ENCODE assay signal across 27 cellular contexts in the genomic region with DNA sequence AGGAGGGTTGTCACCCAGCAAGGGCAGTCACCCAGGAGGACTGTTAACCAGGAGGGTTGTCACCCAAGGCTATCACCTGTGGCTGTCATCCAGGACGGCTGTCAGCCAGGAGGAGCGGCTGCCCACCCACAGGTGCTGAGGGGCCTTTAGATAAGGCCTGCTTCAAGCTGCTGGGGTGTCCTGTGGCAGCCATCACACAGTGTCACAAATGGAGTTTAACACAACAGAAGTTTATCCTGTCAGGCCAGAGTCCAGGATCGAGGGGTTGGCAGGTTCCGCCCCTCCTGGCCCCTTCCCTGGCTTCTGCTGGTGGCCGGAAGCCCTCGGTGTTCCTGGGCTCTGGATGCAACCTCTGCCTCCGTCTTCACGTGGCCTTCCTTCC.
"Had no signal": no experiment of that assay in that cellular context is flagged by ENCODE, and none has a peak within 500 bp of the region (broad histone marks: within the 10 kb centered on the region; RNA-seq: fewer than 3 reads in every experiment).

No MANE protein-coding gene starts in this region.

- H3K27ac Mint-ChIP-seq: activated CD4-positive, alpha-beta T cell treated with anti-CD3 and anti-CD28 coated beads, Interleukin-2, amount 10 ng/mL, durations not matched to agents 7 days and 5 days; activated CD8-positive, alpha-beta T cell treated with anti-CD3 and anti-CD28 coated beads for 36 hours; activated naive CD4-positive, alpha-beta T cell treated with anti-CD3 and anti-CD28 coated beads, Interleukin-2, amount 50 U/mL, for 72 hours; activated T-helper 17 cell treated with anti-CD3 and anti-CD28 coated beads, Interleukin-2, amount 50 U/mL, for 72 hours; nephron progenitor cell; T-helper 17 cell had no signal

- ATAC-seq: left cardiac atrium had no signal

- FAIRE-seq: colon, endometrium, frontal cortex, keratinocyte, urothelium cell line had no signal

- H3K4me3 ChIP-seq: breast epithelium, esophagus squamous epithelium, lower lobe of right lung, right atrium auricular region, spleen, tibial nerve had no signal

- H3K36me3 ChIP-seq: breast epithelium, esophagus squamous epithelium, lower lobe of right lung, right atrium auricular region, spleen, tibial nerve, WERI-Rb-1 had no signal

- H3K27me3 ChIP-seq: breast epithelium, right atrium auricular region, tibial nerve had no signal

- H2AFZ ChIP-seq: parathyroid adenoma had no signal

- DNase-seq: activated gamma-delta T cell treated with Interleukin-2 at 50 U/mL for 16 hours; effector CD4-positive, alpha-beta T cell; esophagus squamous epithelium; left cardiac atrium; lower lobe of right lung; stimulated activated naive CD4-positive, alpha-beta T cell treated with Interleukin-2 at 50 U/mL for 16 hours; T-helper 17 cell; T1000 had no signal

- H3K9me3 Mint-ChIP-seq: activated CD4-positive, alpha-beta T cell treated with anti-CD3 and anti-CD28 coated beads, Interleukin-2, amount 10 ng/mL, durations not matched to agents 7 days and 5 days; central memory CD8-positive, alpha-beta T cell had no signal

- H3K9me3 ChIP-seq: lower lobe of right lung, right atrium auricular region had no signal

- H3K79me2 ChIP-seq: parathyroid adenoma had no signal

- H3K27ac ChIP-seq: breast epithelium, epithelial cell of prostate, esophagus squamous epithelium, lower lobe of right lung, parathyroid adenoma, right atrium auricular region, spleen, tibial nerve, WERI-Rb-1 had no signal

- H3K4me3 Mint-ChIP-seq: activated CD4-positive, alpha-beta T cell treated with anti-CD3 and anti-CD28 coated beads, Interleukin-2, amount 10 ng/mL, durations not matched to agents 7 days and 5 days; activated CD8-positive, alpha-beta T cell treated with anti-CD3 and anti-CD28 coated beads for 36 hours; activated T-cell treated with anti-CD3 and anti-CD28 coated beads, Interleukin-2, amount 50 U/mL, for 4 hours; activated T-helper 17 cell treated with anti-CD3 and anti-CD28 coated beads, Interleukin-2, amount 50 U/mL, for 72 hours; central memory CD8-positive, alpha-beta T cell; nephron progenitor cell; T-helper 17 cell had no signal

- H3K4me1 Mint-ChIP-seq: activated CD4-positive, alpha-beta T cell treated with anti-CD3 and anti-CD28 coated beads, Interleukin-2, amount 10 ng/mL, durations not matched to agents 7 days and 5 days; activated T-helper 17 cell treated with anti-CD3 and anti-CD28 coated beads, Interleukin-2, amount 50 U/mL, for 72 hours; central memory CD8-positive, alpha-beta T cell; nephron progenitor cell; T-helper 17 cell had no signal

- H3K4me1 ChIP-seq: breast epithelium, esophagus squamous epithelium, lower lobe of right lung, parathyroid adenoma, right atrium auricular region, spleen, tibial nerve had no signal
